8 cellular contexts compared by ENCODE assay signal in genomic region chr12:112418596-112419268, GRCh38. TPM values are rescaled to one million over a fixed set of nuclear protein-coding genes. Genes with fewer than 3 reads are reported as not detected.
DNase-seq lines count a peak whose midpoint lies in the region; ATAC-seq and TF ChIP-seq lines count a peak whose summit lies in the region.

PTPN11 (plus strand) TSS chr12:112418947; CDS start chr12:112419112, 165 bp downstream.

- H3K4me1 ChIP-seq in colonic mucosa = peaks cover 5% of the 10 kb centered on the region

- H3K27ac ChIP-seq in colonic mucosa = peak within 1 kb of the TSS; percentile 96

- intact Hi-C loops in colonic mucosa (cut with DNase I) = no loop called here

- peak; percentile 77 for DNase-seq in AG10803 (ENCODE audit: low read depth)
- peak; percentile 70 for DNase-seq in NCI-H510A (lab: John Stamatoyannopoulos, UW)
- DNase-seq in activated CD4-positive, alpha-beta T cell treated with anti-CD3 and anti-CD28 coated beads for 48 hours = peak; percentile 94
- peak; percentile 92 for DNase-seq in colonic mucosa
- peak; percentile 94 for DNase-seq in left kidney (ENCODE audit: low read depth, low spot score)
- DNase-seq in stimulated activated CD4-positive, alpha-beta T cell treated with anti-CD3 and anti-CD28 coated beads, Interleukin-2, amount 100 ng/mL, for 24 hours = peak; percentile 91 to 93

- H3K9ac ChIP-seq in colonic mucosa (ENCODE audit: low read depth in 2 of 2, low read length in 2 of 2) = peak within 1 kb of the TSS; percentile 97

- H3K36me3 ChIP-seq in colonic mucosa = no peaks in the 10 kb centered on the region

- H3K9me3 ChIP-seq in colonic mucosa = no peaks in the 10 kb centered on the region

- ATAC-seq in GM18909 (IDR thresholded peaks at IDR 0.05; ENCODE audit: poor library complexity, unreplicated experiment) (peak; percentile 79), HG03139 (IDR thresholded peaks at IDR 0.05; ENCODE audit: unreplicated experiment) (peak; percentile 74)

- H3K4me3 ChIP-seq in AG10803 (ENCODE audit: low read length) = peak within 1 kb of the TSS; percentile 92
- H3K4me3 ChIP-seq in colonic mucosa = peak within 1 kb of the TSS; percentile 98

- H3K27me3 ChIP-seq in colonic mucosa = no peaks in the 10 kb centered on the region

- no peak; the same call in 1 of the 2 replicates for TF ChIP-seq CTCF in AG10803 (conservative IDR thresholded peaks at IDR 0.05; ENCODE audit: low read length)
- TF ChIP-seq CTCF in colonic mucosa (IDR thresholded peaks at IDR 0.05) = peak; percentile 34

RNA-seq across cellular contexts. Expression of gene PTPN11, which starts in this region (rescaled TPM):
- 10 to 100 TPM; 81.5 to 82.3 TPM for total RNA-seq in colonic mucosa

Comparison
In these comparisons a context has a peak if more than half of its experiments do, and no peak if none do; other contexts are left out.
1. Peak in every context shown above with its lines: DNase-seq, ATAC-seq, H3K4me3 ChIP-seq and H3K27ac ChIP-seq.